Comparison of ENCODE assay signal across 1 cellular context in genomic region chr10:26860542-26861325, GRCh38.
TF ChIP-seq lines count a peak whose summit lies in the region.

Gene ABI1, minus strand, starts transcription at chr10:26860958. Its CDS starts 95 bp downstream, at chr10:26860863.

TF ChIP-seq in K562, 482 proteins besides CTCF, POLR2A, EP300 and RAD21 (continued from another document and continues in another):
- TF ChIP-seq, protein P1, sequence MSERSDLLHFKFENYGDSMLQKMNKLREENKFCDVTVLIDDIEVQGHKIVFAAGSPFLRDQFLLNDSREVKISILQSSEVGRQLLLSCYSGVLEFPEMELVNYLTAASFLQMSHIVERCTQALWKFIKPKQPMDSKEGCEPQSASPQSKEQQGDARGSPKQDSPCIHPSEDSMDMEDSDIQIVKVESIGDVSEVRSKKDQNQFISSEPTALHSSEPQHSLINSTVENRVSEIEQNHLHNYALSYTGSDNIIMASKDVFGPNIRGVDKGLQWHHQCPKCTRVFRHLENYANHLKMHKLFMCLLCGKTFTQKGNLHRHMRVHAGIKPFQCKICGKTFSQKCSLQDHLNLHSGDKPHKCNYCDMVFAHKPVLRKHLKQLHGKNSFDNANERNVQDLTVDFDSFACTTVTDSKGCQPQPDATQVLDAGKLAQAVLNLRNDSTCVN (CRISPR knock-in tag; IDR thresholded peaks at IDR 0.05): 0 out of 2 replicates have a peak, but pooled peaks have one; percentile 17
- TF ChIP-seq POLR2G (IDR thresholded peaks at IDR 0.05; ENCODE audit: low read depth, low read length) (peak; percentile 87), NFE2 (IDR thresholded peaks at IDR 0.05; ENCODE audit: low read depth) (no peak), MXI1 (IDR thresholded peaks at IDR 0.05; ENCODE audit: low read depth, low read length) (no peak), SMARCB1 (IDR thresholded peaks at IDR 0.05; ENCODE audit: insufficient read length, low read depth) (no peak), TAL1 (IDR thresholded peaks at IDR 0.05) (no peak), JUND (IDR thresholded peaks at IDR 0.05; ENCODE audit: borderline replicate concordance, low read depth, low read length) (no peak; the same call in 1 of the 2 replicates), JUND (tag; IDR thresholded peaks at IDR 0.05; ENCODE audit: borderline replicate concordance, low read depth, low read length) (no peak; the same call in 2 of the 3 replicates), ZNF280B (CRISPR knock-in tag; IDR thresholded peaks at IDR 0.05) (no peak), TBP (optimal IDR thresholded peaks at IDR 0.05; ENCODE audit: low read depth, low read length) (peak; percentile 86), HNRNPK (IDR thresholded peaks at IDR 0.05; ENCODE audit: low read depth, low read length, poor library complexity, severe bottlenecking) (no peak), ETS2 (tag; IDR thresholded peaks at IDR 0.05; ENCODE audit: borderline replicate concordance, poor library complexity, severe bottlenecking) (no peak), ETS1 (conservative IDR thresholded peaks at IDR 0.05; ENCODE audit: control insufficient read depth, low read depth, low read length) (no peak), SRSF7 (optimal IDR thresholded peaks at IDR 0.05; ENCODE audit: low read depth, low read length) (no peak), SOX6 (IDR thresholded peaks at IDR 0.05) (no peak), NR2F6 (CRISPR knock-in tag; IDR thresholded peaks at IDR 0.05) (no peak), HBP1 (CRISPR knock-in tag; IDR thresholded peaks at IDR 0.05) (no peak), RBFOX2 (IDR thresholded peaks at IDR 0.05; ENCODE audit: low read depth, low read length) (peak; percentile 86), FIP1L1 (IDR thresholded peaks at IDR 0.05; ENCODE audit: low read depth, low read length, poor library complexity, severe bottlenecking) (no peak), FOXJ3 (CRISPR knock-in tag; IDR thresholded peaks at IDR 0.05) (no peak), SMAD4 (CRISPR knock-in tag; conservative IDR thresholded peaks at IDR 0.05) (no peak; the same call in 1 of the 2 replicates), BRD9 (IDR thresholded peaks at IDR 0.05; ENCODE audit: low read depth, partially characterized antibody) (peak; percentile 25), BHLHE40 (IDR thresholded peaks at IDR 0.05; ENCODE audit: low read length) (no peak), ZBED1 (IDR thresholded peaks at IDR 0.05) (no peak), EP400 (IDR thresholded peaks at IDR 0.05) (peak; percentile 55; the same call in 1 of the 2 replicates), HDGF (IDR thresholded peaks at IDR 0.05) (no peak), MCM2 (IDR thresholded peaks at IDR 0.05; ENCODE audit: low read depth) (no peak), BRCA1 (IDR thresholded peaks at IDR 0.05) (no peak), BRCA1 (CRISPR knock-in tag; IDR thresholded peaks at IDR 0.05) (no peak), ZBTB43 (CRISPR knock-in tag; IDR thresholded peaks at IDR 0.05) (no peak), ZNF444 (CRISPR knock-in tag; IDR thresholded peaks at IDR 0.05) (no peak), RFX1 (IDR thresholded peaks at IDR 0.05) (no peak), TGIF2 (CRISPR knock-in tag; IDR thresholded peaks at IDR 0.05) (no peak), MTF1 (CRISPR knock-in tag; IDR thresholded peaks at IDR 0.05; ENCODE audit: borderline replicate concordance) (no peak), GTF2F1 (IDR thresholded peaks at IDR 0.05; ENCODE audit: low read depth, low read length) (no peak), FOSL1 (tag; conservative IDR thresholded peaks at IDR 0.05) (0 out of 2 replicates have a peak, but pooled peaks have one; percentile 8), ZNF512 (tag; IDR thresholded peaks at IDR 0.05) (no peak), FOXA3 (CRISPR knock-in tag; conservative IDR thresholded peaks at IDR 0.05 in 1 of 2, IDR thresholded peaks at IDR 0.05 in 1 of 2) (no peak), ZHX1 (conservative IDR thresholded peaks at IDR 0.05; ENCODE audit: low read length) (peak; percentile 49; the same call in 1 of the 2 replicates), ATF7 (IDR thresholded peaks at IDR 0.05) (no peak; the same call in 1 of the 2 replicates), NFXL1 (CRISPR knock-in tag; IDR thresholded peaks at IDR 0.05) (no peak), ZNF766 (CRISPR knock-in tag; conservative IDR thresholded peaks at IDR 0.05) (peak; percentile 55; the same call in 1 of the 2 replicates), RHOXF2B (CRISPR knock-in tag; conservative IDR thresholded peaks at IDR 0.05) (no peak), SP2 (IDR thresholded peaks at IDR 0.05; ENCODE audit: extremely low read depth, low read depth, low read length, poor library complexity, severe bottlenecking) (no peak), POLR2B (IDR thresholded peaks at IDR 0.05; ENCODE audit: low read depth, partially characterized antibody) (peak; percentile 90), KLF16 (IDR thresholded peaks at IDR 0.05) (no peak), TRIM24 (IDR thresholded peaks at IDR 0.05) (no peak), ZFX (CRISPR knock-in tag; IDR thresholded peaks at IDR 0.05) (peak; percentile 53), ETV5 (CRISPR knock-in tag; IDR thresholded peaks at IDR 0.05; ENCODE audit: low read depth) (0 out of 2 replicates have a peak, but pooled peaks have one; percentile 9), SAFB2 (IDR thresholded peaks at IDR 0.05; ENCODE audit: borderline replicate concordance, low read depth, low read length, severe bottlenecking) (no peak), ELF4 (CRISPR knock-in tag; IDR thresholded peaks at IDR 0.05) (peak; percentile 54; the same call in 1 of the 2 replicates), FOXM1 (IDR thresholded peaks at IDR 0.05; ENCODE audit: low read depth) (no peak), FOXM1 (CRISPR knock-in tag; IDR thresholded peaks at IDR 0.05; ENCODE audit: low read depth) (no peak)
- TF ChIP-seq, protein P2, sequence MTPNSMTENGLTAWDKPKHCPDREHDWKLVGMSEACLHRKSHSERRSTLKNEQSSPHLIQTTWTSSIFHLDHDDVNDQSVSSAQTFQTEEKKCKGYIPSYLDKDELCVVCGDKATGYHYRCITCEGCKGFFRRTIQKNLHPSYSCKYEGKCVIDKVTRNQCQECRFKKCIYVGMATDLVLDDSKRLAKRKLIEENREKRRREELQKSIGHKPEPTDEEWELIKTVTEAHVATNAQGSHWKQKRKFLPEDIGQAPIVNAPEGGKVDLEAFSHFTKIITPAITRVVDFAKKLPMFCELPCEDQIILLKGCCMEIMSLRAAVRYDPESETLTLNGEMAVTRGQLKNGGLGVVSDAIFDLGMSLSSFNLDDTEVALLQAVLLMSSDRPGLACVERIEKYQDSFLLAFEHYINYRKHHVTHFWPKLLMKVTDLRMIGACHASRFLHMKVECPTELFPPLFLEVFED (CRISPR knock-in tag; conservative IDR thresholded peaks at IDR 0.05): no peak
- TF ChIP-seq, protein P3, sequence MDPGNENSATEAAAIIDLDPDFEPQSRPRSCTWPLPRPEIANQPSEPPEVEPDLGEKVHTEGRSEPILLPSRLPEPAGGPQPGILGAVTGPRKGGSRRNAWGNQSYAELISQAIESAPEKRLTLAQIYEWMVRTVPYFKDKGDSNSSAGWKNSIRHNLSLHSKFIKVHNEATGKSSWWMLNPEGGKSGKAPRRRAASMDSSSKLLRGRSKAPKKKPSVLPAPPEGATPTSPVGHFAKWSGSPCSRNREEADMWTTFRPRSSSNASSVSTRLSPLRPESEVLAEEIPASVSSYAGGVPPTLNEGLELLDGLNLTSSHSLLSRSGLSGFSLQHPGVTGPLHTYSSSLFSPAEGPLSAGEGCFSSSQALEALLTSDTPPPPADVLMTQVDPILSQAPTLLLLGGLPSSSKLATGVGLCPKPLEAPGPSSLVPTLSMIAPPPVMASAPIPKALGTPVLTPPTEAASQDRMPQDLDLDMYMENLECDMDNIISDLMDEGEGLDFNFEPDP (CRISPR knock-in tag; IDR thresholded peaks at IDR 0.05): no peak
- TF ChIP-seq, protein P4, sequence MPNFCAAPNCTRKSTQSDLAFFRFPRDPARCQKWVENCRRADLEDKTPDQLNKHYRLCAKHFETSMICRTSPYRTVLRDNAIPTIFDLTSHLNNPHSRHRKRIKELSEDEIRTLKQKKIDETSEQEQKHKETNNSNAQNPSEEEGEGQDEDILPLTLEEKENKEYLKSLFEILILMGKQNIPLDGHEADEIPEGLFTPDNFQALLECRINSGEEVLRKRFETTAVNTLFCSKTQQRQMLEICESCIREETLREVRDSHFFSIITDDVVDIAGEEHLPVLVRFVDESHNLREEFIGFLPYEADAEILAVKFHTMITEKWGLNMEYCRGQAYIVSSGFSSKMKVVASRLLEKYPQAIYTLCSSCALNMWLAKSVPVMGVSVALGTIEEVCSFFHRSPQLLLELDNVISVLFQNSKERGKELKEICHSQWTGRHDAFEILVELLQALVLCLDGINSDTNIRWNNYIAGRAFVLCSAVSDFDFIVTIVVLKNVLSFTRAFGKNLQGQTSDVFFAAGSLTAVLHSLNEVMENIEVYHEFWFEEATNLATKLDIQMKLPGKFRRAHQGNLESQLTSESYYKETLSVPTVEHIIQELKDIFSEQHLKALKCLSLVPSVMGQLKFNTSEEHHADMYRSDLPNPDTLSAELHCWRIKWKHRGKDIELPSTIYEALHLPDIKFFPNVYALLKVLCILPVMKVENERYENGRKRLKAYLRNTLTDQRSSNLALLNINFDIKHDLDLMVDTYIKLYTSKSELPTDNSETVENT (CRISPR knock-in tag; IDR thresholded peaks at IDR 0.05): peak; percentile 35; the same call in 1 of the 2 replicates
